ENCODE assay signal across 15 cellular contexts in genomic region chr9:134474058-134474370, GRCh38.
A peak's percentile ranks its signal among the peaks of the same experiment; 100 is the strongest.
DNase-seq lines count a peak whose midpoint lies in the region; ATAC-seq and TF ChIP-seq lines count a peak whose summit lies in the region.
"Had no signal": no experiment of that assay in that cellular context is flagged by ENCODE, and none has a peak within 500 bp of the region (broad histone marks: within the 10 kb centered on the region; RNA-seq: fewer than 3 reads in every experiment).

No MANE protein-coding gene starts in this region.

- H3K79me1 ChIP-seq in IMR-90 (ENCODE audit: low read depth in 1 of 2, low read length in 2 of 2): no peaks in the 10 kb centered on the region

- peak overlapping the region; percentile 95 for H3K4ac ChIP-seq in IMR-90 (ENCODE audit: low read depth, low read length)

- TF ChIP-seq POLR2A in IMR-90 (IDR thresholded peaks at IDR 0.05; ENCODE audit: low read depth, low read length): no peak
- TF ChIP-seq POLR2A in right lobe of liver (IDR thresholded peaks at IDR 0.05): no peak
- TF ChIP-seq POLR2A in thyroid gland (IDR thresholded peaks at IDR 0.05): no peak

- peaks cover 22% of the 10 kb centered on the region for H3K4me1 ChIP-seq in IMR-90 (ENCODE audit: control insufficient read depth, insufficient read depth, low read length)
- no peaks in the 10 kb centered on the region for H3K4me1 ChIP-seq in right lobe of liver
- H3K4me1 ChIP-seq in thyroid gland: peaks cover 5 to 33% of the 10 kb centered on the region in 2 donors

- CTCF ChIA-PET in IMR-90 (lab: Yijun Ruan, JAX): interaction anchor here (1.1 kb wide), 1 partner anchor 23 kb away, joined by 3 read pairs; no protein-coding TSS in a partner anchor

- H4K8ac ChIP-seq in IMR-90 (ENCODE audit: low read depth in 2 of 2, low read length in 2 of 2): peak overlapping the region; percentile 71 to 93; a peak in 3 of 4 replicates

- H3K27ac ChIP-seq in IMR-90 (ENCODE audit: insufficient read depth, low read length) (peak overlapping the region; percentile 28), right lobe of liver (no peak overlapping the region), thyroid gland (peak overlapping the region in 2 of 3 donors; percentile 43 to 45)

- BruUV-seq in IMR-90 (replicated peaks; lab: Mats Ljungman, UMichigan): no TSS peak

- H2AFZ ChIP-seq in IMR-90 (replicated peaks; ENCODE audit: low read length, poor library complexity): peak overlapping the region; percentile 85

- H3K27me3 ChIP-seq in IMR-90 (ENCODE audit: control insufficient read depth, insufficient read depth, low read length) (no peaks in the 10 kb centered on the region), right lobe of liver (no peaks in the 10 kb centered on the region), thyroid gland (no peaks in the 10 kb centered on the region)

- H2BK20ac ChIP-seq in IMR-90 (ENCODE audit: low read depth, low read length): no peak overlapping the region

- dilution Hi-C loops in IMR-90 (cut with HindIII; ENCODE audit: low sequenced_read_pairs, unreplicated experiment): no loop called here

- H3K4me2 ChIP-seq in IMR-90 (ENCODE audit: low read depth, low read length): no peak overlapping the region

- peak overlapping the region; percentile 58 for H3K18ac ChIP-seq in IMR-90 (ENCODE audit: low read depth, low read length)

- H2BK5ac ChIP-seq in IMR-90 (ENCODE audit: low read depth, low read length, poor library complexity, severe bottlenecking): peak overlapping the region; percentile 11

- peak overlapping the region; percentile 43 for H3K14ac ChIP-seq in IMR-90 (replicated peaks; ENCODE audit: low read depth, low read length)

- WGBS in IMR-90 (ENCODE audit: extremely low coverage in 2 of 2, insufficient read length in 1 of 2), 2 experiments: 60% methylated on average over 5 of the region's 7 CpGs; no CpG with 5 or more reads in 1 of the 2 experiments
- WGBS in right lobe of liver (ENCODE audit: insufficient coverage, low coverage, low lambda C conversion rate, missing lambda C conversion rate): 0% methylated on average over 1 of the region's 7 CpGs
- WGBS in thyroid gland, 2 donors: 27 to 61% methylated on average over 2 to 7 of the region's 7 CpGs

- POLR2A ChIA-PET in IMR-90 (lab: Charles Lee; ENCODE audit: unreplicated experiment): no interaction called here

- peak overlapping the region; percentile 85 for H2BK120ac ChIP-seq in IMR-90 (ENCODE audit: low read depth, low read length)

- H3K9me3 ChIP-seq in IMR-90 (ENCODE audit: control insufficient read depth, insufficient read depth, low read length): no peaks in the 10 kb centered on the region
- H3K9me3 ChIP-seq in right lobe of liver: no peaks in the 10 kb centered on the region
- H3K9me3 ChIP-seq in thyroid gland: no peaks in the 10 kb centered on the region

- 0 out of 2 replicates have a peak overlapping the region, but pooled peaks have one; percentile 2 for H3K9ac ChIP-seq in IMR-90 (ENCODE audit: low read depth, low read length)

- peak overlapping the region; percentile 77; the same call in 2 of the 3 replicates for H2BK15ac ChIP-seq in IMR-90 (ENCODE audit: low read depth, low read length)

- no peak overlapping the region for H3K23ac ChIP-seq in IMR-90 (ENCODE audit: low read depth, low read length)

- H3K36me3 ChIP-seq in IMR-90 (ENCODE audit: control insufficient read depth, insufficient read depth, low read length) (no peaks in the 10 kb centered on the region), right lobe of liver (no peaks in the 10 kb centered on the region), thyroid gland (no peaks in the 10 kb centered on the region)

- H4K91ac ChIP-seq in IMR-90 (ENCODE audit: insufficient read depth, low read depth, low read length): peak overlapping the region; percentile 90

- DNase-seq in IMR-90 (peak; percentile 54), right lobe of liver (no peak), thyroid gland (peak in 1 of 2 donors; percentile 15), HT-29 (ENCODE audit: low spot score) (no peak), NCI-H345 treated with DMSO at 0.1 percent for 48 hours (lab: John Stamatoyannopoulos, UW; ENCODE audit: unreplicated experiment) (no peak), HK-2 (ENCODE audit: unreplicated experiment) (no peak), GM13976 (ENCODE audit: low spot score) (no peak)
- DNase-seq: activated naive CD8-positive, alpha-beta T cell treated with anti-CD3 and anti-CD28 coated beads, Interleukin-2, amount 50 U/mL, for 24 hours; DMS 273 treated with DMSO at 0.1 percent for 48 hours; immature natural killer cell; Karpas-422; NCI-H2171; stimulated activated naive CD8-positive, alpha-beta T cell treated with anti-CD3 and anti-CD28 coated beads, Interleukin-15, Interleukin-2, amounts not matched to agents 100 U/mL and 50 U/mL, for 24 hours; T1000 had no signal

- TF ChIP-seq RAD21 in IMR-90 (IDR thresholded peaks at IDR 0.05; ENCODE audit: low read length): no peak

- TF ChIP-seq CTCF in IMR-90 (conservative IDR thresholded peaks at IDR 0.05; ENCODE audit: low read depth, low read length) (no peak), right lobe of liver (IDR thresholded peaks at IDR 0.05) (no peak), thyroid gland (IDR thresholded peaks at IDR 0.05) (no peak), GM13976 (IDR thresholded peaks at IDR 0.05; ENCODE audit: borderline replicate concordance, control extremely low read depth, extremely low read depth, insufficient read depth, missing control alignments) (no peak)

- no peaks in the 10 kb centered on the region for H4K20me1 ChIP-seq in IMR-90 (ENCODE audit: insufficient read depth, low read length)

- H4K5ac ChIP-seq in IMR-90 (ENCODE audit: low read depth, low read length): peak overlapping the region; percentile 72

- in situ Hi-C loops in IMR-90 (cut with MboI; ENCODE audit: low sequenced_read_pairs): no loop called here
- in situ Hi-C loops in GM13976 (cut with MboI; ENCODE audit: low sequenced_read_pairs, unreplicated experiment): no loop called here

- ATAC-seq in IMR-90 (ENCODE audit: low read depth) (peak; percentile 46), esophagus mucosa (peak; percentile 11), right lobe of liver (peak in 3 of 4 donors; percentile 8 to 32 (median 31))
- ATAC-seq: activated naive CD8-positive, alpha-beta T cell treated with anti-CD3 and anti-CD28 coated beads, Interleukin-2, amount 50 U/mL, for 24 hours; stimulated activated naive CD8-positive, alpha-beta T cell treated with anti-CD3 and anti-CD28 coated beads, Interleukin-15, Interleukin-2, amounts not matched to agents 100 U/mL and 50 U/mL, for 24 hours had no signal

- 0 out of 2 replicates have a peak, but pooled peaks cover 7% of the 10 kb centered on the region for H3K9me1 ChIP-seq in IMR-90 (ENCODE audit: insufficient read depth, low read length)

- H3K4me3 ChIP-seq in IMR-90 (ENCODE audit: insufficient read depth, low read depth, low read length) (no peak overlapping the region), right lobe of liver (no peak overlapping the region), thyroid gland (replicated peaks in 1 of 3) (no peak overlapping the region)

- no peak overlapping the region; the same call in 1 of the 2 replicates for H3K56ac ChIP-seq in IMR-90 (ENCODE audit: extremely low read depth, insufficient read depth, low read length)

- peak overlapping the region; percentile 100 for H2AK9ac ChIP-seq in IMR-90 (replicated peaks; ENCODE audit: low read depth, low read length, poor library complexity)

- intact Hi-C loops in IMR-90 (cut with micrococcal nuclease) (no loop called here), right lobe of liver (cut with DNase I) (no loop called here), thyroid gland (cut with DNase I) (no loop called here)

- peak overlapping the region; percentile 88; the same call in 1 of the 2 replicates for H2AK5ac ChIP-seq in IMR-90 (ENCODE audit: low read depth, low read length)

TF ChIP-seq in IMR-90, 13 proteins besides CTCF, POLR2A, EP300 and RAD21:
- TF ChIP-seq MXI1 (IDR thresholded peaks at IDR 0.05; ENCODE audit: borderline replicate concordance, low read depth, low read length) (no peak), MAZ (IDR thresholded peaks at IDR 0.05; ENCODE audit: borderline replicate concordance, low read depth, low read length) (0 out of 2 replicates have a peak, but pooled peaks have one; percentile 28), RCOR1 (IDR thresholded peaks at IDR 0.05; ENCODE audit: insufficient replicate concordance, low read length) (no peak), FOS (IDR thresholded peaks at IDR 0.05; ENCODE audit: low read depth, low read length) (0 out of 2 replicates have a peak, but pooled peaks have one; percentile 21), RFX5 (IDR thresholded peaks at IDR 0.05; ENCODE audit: low read depth, low read length) (no peak), USF2 (IDR thresholded peaks at IDR 0.05; ENCODE audit: low read depth, low read length) (no peak), ELK1 (IDR thresholded peaks at IDR 0.05; ENCODE audit: borderline replicate concordance, low read depth, low read length) (no peak)

Comparison
In these comparisons a context has a peak if more than half of its experiments do, and no peak if none do; other contexts are left out.
1. H3K27ac ChIP-seq: peak in IMR-90 (single experiment) and thyroid gland (2 of 3); none in right lobe of liver (0 of 3).
2. Peak in every context shown above with its lines, with median percentiles within 50 percentile points of each other: ATAC-seq.